In the genomic region with DNA sequence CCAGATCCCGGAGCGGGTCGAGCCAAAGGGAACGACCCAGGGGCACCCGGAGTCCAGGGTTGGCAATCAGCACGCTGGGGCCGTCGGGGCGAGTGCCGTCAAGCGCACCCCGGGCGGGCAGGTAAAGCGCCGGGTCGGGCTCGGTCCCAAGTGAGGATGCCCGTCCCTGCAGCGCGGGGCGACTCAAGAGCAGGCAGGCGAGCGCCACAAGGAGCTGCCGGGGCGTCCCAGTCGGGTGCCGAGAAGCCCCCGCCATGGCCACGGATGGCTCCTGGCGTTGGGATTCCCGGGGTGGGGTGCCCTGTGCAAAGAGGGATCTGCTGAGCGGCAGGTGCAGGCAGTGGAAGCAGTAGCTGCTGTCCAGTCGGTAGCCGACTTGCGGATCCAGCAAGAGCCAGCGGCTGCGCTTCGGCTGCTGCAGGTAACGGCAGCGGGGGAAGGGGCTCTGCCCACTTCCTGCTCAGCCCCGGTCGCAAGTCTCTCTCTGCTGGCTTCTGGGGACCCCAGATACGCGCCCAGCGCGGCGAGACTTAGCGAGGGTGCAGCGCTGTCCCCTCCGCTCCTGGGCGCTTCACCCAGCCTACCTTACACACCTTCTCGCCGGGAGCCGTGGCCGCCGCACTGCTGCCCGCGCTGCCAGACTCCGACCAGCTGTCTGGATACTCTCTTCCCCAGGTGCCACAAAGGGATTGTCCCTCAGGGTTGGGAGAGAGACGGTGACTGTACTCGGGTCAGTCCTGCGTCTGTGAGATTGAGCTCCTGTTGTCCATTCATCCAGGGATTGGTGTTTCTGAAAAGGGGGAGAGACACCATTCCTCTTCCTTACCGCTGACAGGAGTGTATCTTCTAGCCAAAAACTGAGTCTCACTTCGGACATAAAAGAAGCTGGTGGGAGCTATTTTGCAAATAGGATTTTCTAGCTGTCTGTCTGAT, we compare ENCODE assay signal across 9 cellular contexts. TPM values are rescaled to one million over a fixed set of nuclear protein-coding genes. Genes with fewer than 3 reads are reported as not detected.
A peak's percentile ranks its signal among the peaks of the same experiment; 100 is the strongest.
DNase-seq lines count a peak whose midpoint lies in the region; ATAC-seq, FAIRE-seq and TF ChIP-seq lines count a peak whose summit lies in the region.
"Had no signal": no experiment of that assay in that cellular context is flagged by ENCODE, and none has a peak within 500 bp of the region (broad histone marks: within the 10 kb centered on the region; RNA-seq: fewer than 3 reads in every experiment).

TSS of gene FREM3 (minus strand) at position 256 of the 933 bp plus-strand sequence. CDS start at position 256, 0 bp downstream.

- H3K27me3 ChIP-seq in tibial artery = peaks cover 0 to 28% of the 10 kb centered on the region in 2 donors

- intact Hi-C loops in activated naive CD4-positive, alpha-beta T cell treated with anti-CD3 and anti-CD28 coated beads for 36 hours (cut with micrococcal nuclease) = loop anchor here (1.0 to 5.0 kb wide), 2 partner anchors 45 to 143 kb away; no protein-coding TSS in a partner anchor
- intact Hi-C loops in tibial artery (cut with DNase I; ENCODE audit: low total_unique reads) = no loop called here

- H3K4me3 Mint-ChIP-seq in activated naive CD4-positive, alpha-beta T cell treated with anti-CD3 and anti-CD28 coated beads for 36 hours = peak within 1 kb of the TSS; percentile 35
- H3K4me3 Mint-ChIP-seq in activated naive CD8-positive, alpha-beta T cell treated with anti-CD3 and anti-CD28 coated beads, Interleukin-2, amount 10 ng/mL, durations not matched to agents 7 days and 5 days = peak within 1 kb of the TSS; percentile 80

- TF ChIP-seq CTCF in tibial artery (IDR thresholded peaks at IDR 0.05) = no peak

- no peaks in the 10 kb centered on the region for H3K9me3 Mint-ChIP-seq in activated naive CD4-positive, alpha-beta T cell treated with anti-CD3 and anti-CD28 coated beads for 36 hours
- peaks cover 1% of the 10 kb centered on the region for H3K9me3 Mint-ChIP-seq in activated naive CD8-positive, alpha-beta T cell treated with anti-CD3 and anti-CD28 coated beads, Interleukin-2, amount 10 ng/mL, durations not matched to agents 7 days and 5 days

- POLR2A ChIA-PET in activated naive CD8-positive, alpha-beta T cell treated with anti-CD3 and anti-CD28 coated beads, Interleukin-2, amount 10 ng/mL, durations not matched to agents 7 days and 5 days (lab: Charles Lee) = no interaction called here

- CTCF ChIA-PET in activated naive CD4-positive, alpha-beta T cell treated with anti-CD3 and anti-CD28 coated beads for 36 hours (lab: Charles Lee) = no interaction called here

- peaks cover 46% of the 10 kb centered on the region for H3K27me3 Mint-ChIP-seq in activated naive CD4-positive, alpha-beta T cell treated with anti-CD3 and anti-CD28 coated beads for 36 hours (ENCODE audit: low read depth)
- H3K27me3 Mint-ChIP-seq in activated naive CD8-positive, alpha-beta T cell treated with anti-CD3 and anti-CD28 coated beads, Interleukin-2, amount 10 ng/mL, durations not matched to agents 7 days and 5 days = peaks cover 45% of the 10 kb centered on the region

- no peaks in the 10 kb centered on the region for H3K9me3 ChIP-seq in tibial artery

- H3K36me3 ChIP-seq in tibial artery = no peaks in the 10 kb centered on the region

- no peak within 1 kb of the TSS for H3K27ac ChIP-seq in tibial artery
- H3K27ac ChIP-seq: VCaP had no signal

- peak; percentile 51 for ATAC-seq in activated naive CD8-positive, alpha-beta T cell treated with anti-CD3 and anti-CD28 coated beads, Interleukin-2, amount 10 ng/mL, durations not matched to agents 7 days and 5 days (ENCODE audit: low read depth)
- peak; percentile 66 for ATAC-seq in left lobe of liver

- H3K4me3 ChIP-seq in tibial artery = peak within 1 kb of the TSS; percentile 40 to 54

- no peaks in the 10 kb centered on the region for H3K36me3 Mint-ChIP-seq in activated naive CD4-positive, alpha-beta T cell treated with anti-CD3 and anti-CD28 coated beads for 36 hours (ENCODE audit: low read depth)
- no peaks in the 10 kb centered on the region for H3K36me3 Mint-ChIP-seq in activated naive CD8-positive, alpha-beta T cell treated with anti-CD3 and anti-CD28 coated beads, Interleukin-2, amount 10 ng/mL, durations not matched to agents 7 days and 5 days

- TF ChIP-seq POLR2A in H54 (IDR thresholded peaks at IDR 0.05; ENCODE audit: low read depth, low read length) = no peak

- peaks cover 0 to 19% (median 16%) of the 10 kb centered on the region in 4 donors for H3K4me1 ChIP-seq in tibial artery

- DNase-seq in activated naive CD4-positive, alpha-beta T cell treated with anti-CD3 and anti-CD28 coated beads for 36 hours = no peak
- no peak for DNase-seq in activated naive CD4-positive, alpha-beta T cell treated with Interleukin-2 at 50 U/mL for 16 hours
- DNase-seq in activated naive CD8-positive, alpha-beta T cell treated with anti-CD3 and anti-CD28 coated beads, Interleukin-2, amount 10 ng/mL, durations not matched to agents 7 days and 5 days = peak; percentile 48
- no peak for DNase-seq in left lobe of liver (ENCODE audit: low spot score)
- DNase-seq in tibial artery = no peak
- no peak for DNase-seq in H54 (ENCODE audit: insufficient read length, low spot score)
- DNase-seq in NCI-H2196 treated with DMSO at 0.1 percent for 48 hours (lab: John Stamatoyannopoulos, UW; ENCODE audit: unreplicated experiment) = no peak
- no peak for DNase-seq in mucosa of gallbladder (ENCODE audit: low spot score)

- no peak for FAIRE-seq in H54 (lab: Jason Lieb, UNC)

- no peak within 1 kb of the TSS for H3K27ac Mint-ChIP-seq in activated naive CD4-positive, alpha-beta T cell treated with anti-CD3 and anti-CD28 coated beads for 36 hours
- H3K27ac Mint-ChIP-seq in activated naive CD8-positive, alpha-beta T cell treated with anti-CD3 and anti-CD28 coated beads, Interleukin-2, amount 10 ng/mL, durations not matched to agents 7 days and 5 days = no peak within 1 kb of the TSS

- peaks cover 15% of the 10 kb centered on the region for H3K4me1 Mint-ChIP-seq in activated naive CD4-positive, alpha-beta T cell treated with anti-CD3 and anti-CD28 coated beads for 36 hours (ENCODE audit: low read depth)
- H3K4me1 Mint-ChIP-seq in activated naive CD8-positive, alpha-beta T cell treated with anti-CD3 and anti-CD28 coated beads, Interleukin-2, amount 10 ng/mL, durations not matched to agents 7 days and 5 days = peaks cover 8% of the 10 kb centered on the region

RNA-seq across cellular contexts. Expression of gene FREM3, which starts in this region (rescaled TPM):
- not detected for total RNA-seq in activated naive CD4-positive, alpha-beta T cell treated with anti-CD3 and anti-CD28 coated beads for 36 hours
- total RNA-seq in activated naive CD8-positive, alpha-beta T cell treated with anti-CD3 and anti-CD28 coated beads, Interleukin-2, amount 10 ng/mL, durations not matched to agents 7 days and 5 days = not detected
- total RNA-seq in left lobe of liver (not detected), mucosa of gallbladder (0.12 TPM)

Comparison
In these comparisons a context has a peak if more than half of its experiments do, and no peak if none do; other contexts are left out.
1. Peak in DNase-seq and ATAC-seq in activated naive CD8-positive, alpha-beta T cell treated with anti-CD3 and anti-CD28 coated beads, Interleukin-2, amount 10 ng/mL, durations not matched to agents 7 days and 5 days; RNA of the gene not detected or under 1 TPM.
2. Peak in ATAC-seq in left lobe of liver; RNA of the gene not detected or under 1 TPM.